Comparison of ENCODE assay signal across 1 cellular context in the genomic region with DNA sequence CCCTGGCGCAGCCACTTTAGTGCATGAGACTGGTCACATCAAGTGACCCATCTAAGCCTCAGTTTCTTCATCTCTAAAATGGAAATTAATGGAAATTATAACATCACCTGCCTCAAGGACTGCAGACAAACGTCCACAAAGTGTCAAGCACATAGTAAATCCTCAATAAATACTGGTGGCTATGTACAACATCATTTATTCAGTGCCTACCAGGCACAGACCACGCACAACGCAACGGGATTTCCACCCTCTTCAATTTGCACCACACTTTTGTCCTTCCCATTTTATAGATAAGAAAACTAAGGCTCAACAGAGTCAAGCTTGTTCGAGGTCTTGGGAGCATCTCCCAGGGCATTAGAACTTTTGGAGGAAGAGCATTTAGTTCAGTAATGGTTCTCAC.
TF ChIP-seq lines count a peak whose summit lies in the region.

No MANE protein-coding gene starts in this region.

TF ChIP-seq in K562, 482 proteins besides CTCF, POLR2A, EP300 and RAD21 (continued from another document):
- TF ChIP-seq, protein P1, sequence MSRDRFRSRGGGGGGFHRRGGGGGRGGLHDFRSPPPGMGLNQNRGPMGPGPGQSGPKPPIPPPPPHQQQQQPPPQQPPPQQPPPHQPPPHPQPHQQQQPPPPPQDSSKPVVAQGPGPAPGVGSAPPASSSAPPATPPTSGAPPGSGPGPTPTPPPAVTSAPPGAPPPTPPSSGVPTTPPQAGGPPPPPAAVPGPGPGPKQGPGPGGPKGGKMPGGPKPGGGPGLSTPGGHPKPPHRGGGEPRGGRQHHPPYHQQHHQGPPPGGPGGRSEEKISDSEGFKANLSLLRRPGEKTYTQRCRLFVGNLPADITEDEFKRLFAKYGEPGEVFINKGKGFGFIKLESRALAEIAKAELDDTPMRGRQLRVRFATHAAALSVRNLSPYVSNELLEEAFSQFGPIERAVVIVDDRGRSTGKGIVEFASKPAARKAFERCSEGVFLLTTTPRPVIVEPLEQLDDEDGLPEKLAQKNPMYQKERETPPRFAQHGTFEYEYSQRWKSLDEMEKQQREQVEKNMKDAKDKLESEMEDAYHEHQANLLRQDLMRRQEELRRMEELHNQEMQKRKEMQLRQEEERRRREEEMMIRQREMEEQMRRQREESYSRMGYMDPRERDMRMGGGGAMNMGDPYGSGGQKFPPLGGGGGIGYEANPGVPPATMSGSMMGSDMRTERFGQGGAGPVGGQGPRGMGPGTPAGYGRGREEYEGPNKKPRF (IDR thresholded peaks at IDR 0.05; ENCODE audit: low read depth, low read length) = no peak
- no peak for TF ChIP-seq LCOR (CRISPR knock-in tag; IDR thresholded peaks at IDR 0.05)
- no peak for TF ChIP-seq SMAD4 (CRISPR knock-in tag; conservative IDR thresholded peaks at IDR 0.05)
- TF ChIP-seq ZNF583 (CRISPR knock-in tag; IDR thresholded peaks at IDR 0.05) = no peak
- no peak for TF ChIP-seq KDM5B (IDR thresholded peaks at IDR 0.05; ENCODE audit: insufficient replicate concordance, low read depth, low read length)
- TF ChIP-seq BRD4 (IDR thresholded peaks at IDR 0.05) = no peak
- TF ChIP-seq, protein P2, sequence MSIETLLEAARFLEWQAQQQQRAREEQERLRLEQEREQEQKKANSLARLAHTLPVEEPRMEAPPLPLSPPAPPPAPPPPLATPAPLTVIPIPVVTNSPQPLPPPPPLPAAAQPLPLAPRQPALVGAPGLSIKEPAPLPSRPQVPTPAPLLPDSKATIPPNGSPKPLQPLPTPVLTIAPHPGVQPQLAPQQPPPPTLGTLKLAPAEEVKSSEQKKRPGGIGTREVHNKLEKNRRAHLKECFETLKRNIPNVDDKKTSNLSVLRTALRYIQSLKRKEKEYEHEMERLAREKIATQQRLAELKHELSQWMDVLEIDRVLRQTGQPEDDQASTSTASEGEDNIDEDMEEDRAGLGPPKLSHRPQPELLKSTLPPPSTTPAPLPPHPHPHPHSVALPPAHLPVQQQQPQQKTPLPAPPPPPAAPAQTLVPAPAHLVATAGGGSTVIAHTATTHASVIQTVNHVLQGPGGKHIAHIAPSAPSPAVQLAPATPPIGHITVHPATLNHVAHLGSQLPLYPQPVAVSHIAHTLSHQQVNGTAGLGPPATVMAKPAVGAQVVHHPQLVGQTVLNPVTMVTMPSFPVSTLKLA (conservative IDR thresholded peaks at IDR 0.05) = 0 out of 4 replicates have a peak, but pooled peaks of 1 of the 2 experiments have one; percentile 3
TF ChIP-seq in K562: peak in this region for 6.
